Comparison of ENCODE assay signal across 12 cellular contexts in genomic region chr7:151440799-151441443, GRCh38. TPM values are rescaled to one million over a fixed set of nuclear protein-coding genes. Genes with fewer than 3 reads are reported as not detected.
A peak's percentile ranks its signal among the peaks of the same experiment; 100 is the strongest.
DNase-seq lines count a peak whose midpoint lies in the region; ATAC-seq and TF ChIP-seq lines count a peak whose summit lies in the region.
"Had no signal": no experiment of that assay in that cellular context is flagged by ENCODE, and none has a peak within 500 bp of the region (broad histone marks: within the 10 kb centered on the region; RNA-seq: fewer than 3 reads in every experiment).

No MANE protein-coding gene starts in this region.

- H3K36me3 ChIP-seq in iPS-15b (ENCODE audit: control insufficient read depth, insufficient read depth, low read length) (no peaks in the 10 kb centered on the region), adrenal gland (replicated peaks in 1 of 2) (no peaks in the 10 kb centered on the region)

- no peak overlapping the region for H2AK5ac ChIP-seq in H9 (ENCODE audit: insufficient read length, low read length)

- H3K4ac ChIP-seq in H9 (ENCODE audit: low read depth, low read length) = no peak overlapping the region

- peak overlapping the region; percentile 57 for H3K4me2 ChIP-seq in H9 (ENCODE audit: insufficient read depth, insufficient read length, low read length)

- no peak overlapping the region for H4K8ac ChIP-seq in H9 (replicated peaks; ENCODE audit: insufficient read length, low read depth, low read length)

- no peak overlapping the region for H3T11ph ChIP-seq in H9 (ENCODE audit: low read length)

- H2AFZ ChIP-seq in H9 (ENCODE audit: low read length) = no peak overlapping the region

- no peak overlapping the region for H2BK20ac ChIP-seq in H9 (ENCODE audit: low read depth, low read length, poor library complexity, severe bottlenecking)

- no peak overlapping the region for H3K23ac ChIP-seq in H9 (ENCODE audit: insufficient read length, low read depth, low read length)

- H3K4me1 Mint-ChIP-seq in H9 = peaks cover 18 to 29% of the 10 kb centered on the region in 2 experiments
- peaks cover 11% of the 10 kb centered on the region for H3K4me1 Mint-ChIP-seq in activated T-helper 1 cell treated with anti-CD3 and anti-CD28 coated beads, Interleukin-12 subunit alpha, Interleukin-12 subunit beta, Interleukin-2, Interleukin-4 antibody, amounts not matched to agents 30 ng/mL and 10 ng/mL and 1 ng/mL, durations not matched to agents 14 hours and 24 hours and 36 hours (ENCODE audit: low read depth)
- H3K4me1 Mint-ChIP-seq in stimulated activated memory B cell treated with anti-CD40 and anti-IgM and Interleukin-4, amounts not matched to agents 10 μg/mL and 1 μg/mL and 100 μg/mL, for 72 hours = peaks cover 19% of the 10 kb centered on the region

- peaks cover 11% of the 10 kb centered on the region for H3K23me2 ChIP-seq in H9 (ENCODE audit: insufficient read length, low read depth, low read length, poor library complexity, severe bottlenecking)

- no peak overlapping the region for H3K27ac Mint-ChIP-seq in H9
- peak overlapping the region; percentile 37 for H3K27ac Mint-ChIP-seq in activated T-helper 1 cell treated with anti-CD3 and anti-CD28 coated beads, Interleukin-12 subunit alpha, Interleukin-12 subunit beta, Interleukin-2, Interleukin-4 antibody, amounts not matched to agents 30 ng/mL and 10 ng/mL and 1 ng/mL, durations not matched to agents 14 hours and 24 hours and 36 hours
- peak overlapping the region; percentile 17 for H3K27ac Mint-ChIP-seq in stimulated activated memory B cell treated with anti-CD40 and anti-IgM and Interleukin-4, amounts not matched to agents 10 μg/mL and 1 μg/mL and 100 μg/mL, for 72 hours

- H3K9me3 Mint-ChIP-seq in H9 = peaks cover 0 to 3% of the 10 kb centered on the region in 2 experiments; a peak in 2 of 5 replicates
- H3K9me3 Mint-ChIP-seq in activated T-helper 1 cell treated with anti-CD3 and anti-CD28 coated beads, Interleukin-12 subunit alpha, Interleukin-12 subunit beta, Interleukin-2, Interleukin-4 antibody, amounts not matched to agents 30 ng/mL and 10 ng/mL and 1 ng/mL, durations not matched to agents 14 hours and 24 hours and 36 hours = no peaks in the 10 kb centered on the region
- H3K9me3 Mint-ChIP-seq in stimulated activated memory B cell treated with anti-CD40 and anti-IgM and Interleukin-4, amounts not matched to agents 10 μg/mL and 1 μg/mL and 100 μg/mL, for 72 hours = no peaks in the 10 kb centered on the region
- H3K9me3 Mint-ChIP-seq: naive B cell had no signal

- no peak overlapping the region for H2BK5ac ChIP-seq in H9 (ENCODE audit: insufficient read length, low read length)

- no peak overlapping the region for H2BK12ac ChIP-seq in H9 (ENCODE audit: insufficient read length, low read depth, low read length)

- H3K79me1 ChIP-seq in H9 (ENCODE audit: insufficient read depth, low read depth, low read length, poor library complexity, severe bottlenecking) = no peaks in the 10 kb centered on the region

- no peak overlapping the region for H3K18ac ChIP-seq in H9 (ENCODE audit: insufficient read length, low read depth, low read length)

- H3K27me3 Mint-ChIP-seq in H9 (ENCODE audit: low read depth) = peaks cover 3% of the 10 kb centered on the region
- peaks cover 49% of the 10 kb centered on the region for H3K27me3 Mint-ChIP-seq in activated T-helper 1 cell treated with anti-CD3 and anti-CD28 coated beads, Interleukin-12 subunit alpha, Interleukin-12 subunit beta, Interleukin-2, Interleukin-4 antibody, amounts not matched to agents 30 ng/mL and 10 ng/mL and 1 ng/mL, durations not matched to agents 14 hours and 24 hours and 36 hours (ENCODE audit: insufficient read depth)
- peaks cover 65% of the 10 kb centered on the region for H3K27me3 Mint-ChIP-seq in stimulated activated memory B cell treated with anti-CD40 and anti-IgM and Interleukin-4, amounts not matched to agents 10 μg/mL and 1 μg/mL and 100 μg/mL, for 72 hours

- peak overlapping the region; percentile 65 for H3K4me3 ChIP-seq in iPS-15b (ENCODE audit: low read depth, low read length)
- H3K4me3 ChIP-seq in adrenal gland = no peak overlapping the region

- peaks cover 0 to 5% (median 0%) of the 10 kb centered on the region in 3 experiments; a peak in 2 of 7 replicates for H3K36me3 Mint-ChIP-seq in H9 (ENCODE audit: insufficient read depth in 1 of 3, low read depth in 3 of 3)
- H3K36me3 Mint-ChIP-seq in activated T-helper 1 cell treated with anti-CD3 and anti-CD28 coated beads, Interleukin-12 subunit alpha, Interleukin-12 subunit beta, Interleukin-2, Interleukin-4 antibody, amounts not matched to agents 30 ng/mL and 10 ng/mL and 1 ng/mL, durations not matched to agents 14 hours and 24 hours and 36 hours (ENCODE audit: low read depth) = no peaks in the 10 kb centered on the region
- no peaks in the 10 kb centered on the region for H3K36me3 Mint-ChIP-seq in stimulated activated memory B cell treated with anti-CD40 and anti-IgM and Interleukin-4, amounts not matched to agents 10 μg/mL and 1 μg/mL and 100 μg/mL, for 72 hours
- H3K36me3 Mint-ChIP-seq: naive B cell had no signal

- DNase-seq in H9 (no peak), amniotic stem cell (lab: John Stamatoyannopoulos, UW) (no peak), adrenal gland (no peak), middle frontal gyrus (ENCODE audit: extremely low spot score, low spot score) (no peak), iPS-NIHi11 (ENCODE audit: low spot score) (no peak)
- DNase-seq in activated T-helper 1 cell treated with anti-CD3 and anti-CD28 coated beads, Interleukin-12 subunit alpha, Interleukin-12 subunit beta, Interleukin-2, Interleukin-4 antibody, amounts not matched to agents 30 ng/mL and 10 ng/mL and 1 ng/mL, durations not matched to agents 14 hours and 24 hours and 36 hours (ENCODE audit: low spot score) = no peak
- DNase-seq: DMS79 had no signal

- intact Hi-C loops in activated T-helper 1 cell treated with anti-CD3 and anti-CD28 coated beads, Interleukin-12 subunit alpha, Interleukin-12 subunit beta, Interleukin-2, Interleukin-4 antibody, amounts not matched to agents 30 ng/mL and 10 ng/mL and 1 ng/mL, durations not matched to agents 14 hours and 24 hours and 36 hours (cut with micrococcal nuclease) = no loop called here
- intact Hi-C loops in adrenal gland (cut with DNase I) = no loop called here

- no peak for TF ChIP-seq POLR2A in adrenal gland (IDR thresholded peaks at IDR 0.05)

- no peak overlapping the region for H3K27ac ChIP-seq in H9 (ENCODE audit: insufficient read length, low read depth, low read length)
- peak overlapping the region in 1 of 5 donors; percentile 69 for H3K27ac ChIP-seq in adrenal gland

- H3K9ac ChIP-seq in H9 (ENCODE audit: extremely low read depth, insufficient read length, low read length) (no peak overlapping the region), iPS-15b (ENCODE audit: low read depth, low read length) (peak overlapping the region; percentile 37)

- ATAC-seq in stimulated activated memory B cell treated with anti-CD40 and anti-IgM and Interleukin-4, amounts not matched to agents 10 μg/mL and 1 μg/mL and 100 μg/mL, for 72 hours = no peak

- H3K9me3 ChIP-seq in H9 (ENCODE audit: control insufficient read depth, low read depth, low read length) = no peaks in the 10 kb centered on the region
- H3K9me3 ChIP-seq in iPS-15b (ENCODE audit: control insufficient read depth, insufficient read depth, low read length) = no peaks in the 10 kb centered on the region
- H3K9me3 ChIP-seq in adrenal gland (replicated peaks in 1 of 3) = no peaks in the 10 kb centered on the region
- H3K9me3 ChIP-seq: testis had no signal

- H3K56ac ChIP-seq in H9 (ENCODE audit: insufficient read length, low read depth, low read length) = no peak overlapping the region

- H3K79me2 ChIP-seq in H9 (ENCODE audit: insufficient read depth, low read length) = no peaks in the 10 kb centered on the region

- no peak overlapping the region for H3K14ac ChIP-seq in H9 (ENCODE audit: insufficient read depth, low read length)

- no peak overlapping the region for H2BK120ac ChIP-seq in H9 (ENCODE audit: low read depth, low read length, poor library complexity, severe bottlenecking)

- no peaks in the 10 kb centered on the region for H3K27me3 ChIP-seq in H9 (ENCODE audit: insufficient read depth, low read length)
- peaks cover 17% of the 10 kb centered on the region for H3K27me3 ChIP-seq in iPS-15b (ENCODE audit: control insufficient read depth, insufficient read depth, low read length)
- H3K27me3 ChIP-seq in adrenal gland = peaks cover 23% of the 10 kb centered on the region
- H3K27me3 ChIP-seq: testis had no signal

- H4K5ac ChIP-seq in H9 (ENCODE audit: insufficient read length, low read depth, low read length) = no peak overlapping the region

- no peak overlapping the region for H4K91ac ChIP-seq in H9 (ENCODE audit: insufficient read length, low read depth, low read length)

- TF ChIP-seq CTCF in H9 (conservative IDR thresholded peaks at IDR 0.05) = no peak
- TF ChIP-seq CTCF in adrenal gland (IDR thresholded peaks at IDR 0.05) = no peak

- H2BK15ac ChIP-seq in H9 (ENCODE audit: low read depth, low read length) = no peak overlapping the region

- no peaks in the 10 kb centered on the region for H4K20me1 ChIP-seq in H9 (ENCODE audit: control insufficient read depth, insufficient read depth, insufficient read length)

- no CpG with 5 or more reads among the region's 10 CpGs for WGBS in H9 (ENCODE audit: extremely low coverage, insufficient read length, low lambda C conversion rate)
- WGBS in adrenal gland, 4 donors = 63 to 68% (median 66%) methylated on average over 10 of the region's 10 CpGs

- H3K4me1 ChIP-seq in H9 (ENCODE audit: insufficient read depth, low read length) (no peaks in the 10 kb centered on the region; the same call in 1 of the 2 replicates), iPS-15b (ENCODE audit: control insufficient read depth, insufficient read depth, low read length) (peaks cover 3% of the 10 kb centered on the region), adrenal gland (replicated peaks in 1 of 2) (peaks cover 9 to 12% of the 10 kb centered on the region in 2 donors)

- H3K4me3 Mint-ChIP-seq in H9 = peak overlapping the region; percentile 73 to 87
- H3K4me3 Mint-ChIP-seq in activated T-helper 1 cell treated with anti-CD3 and anti-CD28 coated beads, Interleukin-12 subunit alpha, Interleukin-12 subunit beta, Interleukin-2, Interleukin-4 antibody, amounts not matched to agents 30 ng/mL and 10 ng/mL and 1 ng/mL, durations not matched to agents 14 hours and 24 hours and 36 hours = no peak overlapping the region
- H3K4me3 Mint-ChIP-seq in stimulated activated memory B cell treated with anti-CD40 and anti-IgM and Interleukin-4, amounts not matched to agents 10 μg/mL and 1 μg/mL and 100 μg/mL, for 72 hours = no peak overlapping the region

RNA-seq across cellular contexts. Expression of gene CRYGN, which starts 1.0 kb away (rescaled TPM):
- total RNA-seq in H9 (2021) (0.79 and 1.8 TPM in 2 replicates), adrenal gland (under 1 TPM in 3 of 8 donors, not detected in 5; 0.19 to 0.88 (median 0.41) TPM)
- total RNA-seq in activated T-helper 1 cell treated with anti-CD3 and anti-CD28 coated beads, Interleukin-12 subunit alpha, Interleukin-12 subunit beta, Interleukin-2, Interleukin-4 antibody, amounts not matched to agents 30 ng/mL and 10 ng/mL and 1 ng/mL, durations not matched to agents 14 hours and 24 hours and 36 hours = 0.22 TPM in 1 of 2 replicates, not detected in the other
- under 1 TPM in 2 of 3 donors, not detected in 1; 0.56 to 0.67 TPM for polyA plus RNA-seq in adrenal gland
- total RNA-seq: M059J had no signal

RNA-seq across cellular contexts. Expression of gene WDR86, which starts 31.1 kb away (rescaled TPM):
- total RNA-seq in H9 (2021) = 8.1 and 9.4 TPM in 2 replicates
- total RNA-seq in activated T-helper 1 cell treated with anti-CD3 and anti-CD28 coated beads, Interleukin-12 subunit alpha, Interleukin-12 subunit beta, Interleukin-2, Interleukin-4 antibody, amounts not matched to agents 30 ng/mL and 10 ng/mL and 1 ng/mL, durations not matched to agents 14 hours and 24 hours and 36 hours = not detected in 2 replicates
- total RNA-seq in adrenal gland = 10 to 100 TPM in 2 of 8 donors, 1 to 10 TPM in 6; 1.4 to 16.7 (median 5.1) TPM
- 1 to 10 TPM in 2 of 3 donors, not detected in 1; 5.5 to 7.5 TPM for polyA plus RNA-seq in adrenal gland

Comparison
In these comparisons a context has a peak if more than half of its experiments do, and no peak if none do; other contexts are left out.
1. H3K27ac Mint-ChIP-seq: peak in activated T-helper 1 cell treated with anti-CD3 and anti-CD28 coated beads, Interleukin-12 subunit alpha, Interleukin-12 subunit beta, Interleukin-2, Interleukin-4 antibody, amounts not matched to agents 30 ng/mL and 10 ng/mL and 1 ng/mL, durations not matched to agents 14 hours and 24 hours and 36 hours (single experiment) and stimulated activated memory B cell treated with anti-CD40 and anti-IgM and Interleukin-4, amounts not matched to agents 10 μg/mL and 1 μg/mL and 100 μg/mL, for 72 hours (single experiment); none in H9 (0 of 3).
2. H3K4me3 Mint-ChIP-seq: peak in H9 (2 of 2); none in activated T-helper 1 cell treated with anti-CD3 and anti-CD28 coated beads, Interleukin-12 subunit alpha, Interleukin-12 subunit beta, Interleukin-2, Interleukin-4 antibody, amounts not matched to agents 30 ng/mL and 10 ng/mL and 1 ng/mL, durations not matched to agents 14 hours and 24 hours and 36 hours (single experiment) and stimulated activated memory B cell treated with anti-CD40 and anti-IgM and Interleukin-4, amounts not matched to agents 10 μg/mL and 1 μg/mL and 100 μg/mL, for 72 hours (single experiment).